ENCODE assay signal across 1 cellular context in the genomic region with DNA sequence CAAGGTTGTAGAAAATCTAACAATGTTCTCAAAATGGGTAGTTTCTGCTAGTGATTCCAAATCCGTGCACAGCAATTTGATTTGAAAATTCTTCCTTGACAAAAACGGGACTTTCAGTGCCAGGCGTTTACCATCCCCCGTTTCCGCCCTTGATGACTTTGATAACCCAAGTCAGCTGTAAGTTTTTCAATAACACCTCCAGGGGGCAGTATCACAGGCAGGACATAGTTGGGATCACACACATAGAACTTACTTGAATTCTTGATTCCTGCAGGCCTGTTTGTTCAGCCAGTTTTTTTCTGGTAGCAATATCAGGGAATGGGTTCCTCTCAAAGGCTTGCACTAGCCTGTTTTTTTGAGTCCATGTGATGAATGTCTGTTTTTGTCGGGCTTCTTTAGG.
TF ChIP-seq lines count a peak whose summit lies in the region.

No MANE protein-coding gene starts in this region.

TF ChIP-seq in H1, 55 proteins besides CTCF, POLR2A, EP300 and RAD21:
- TF ChIP-seq RNF2 (IDR thresholded peaks at IDR 0.05; ENCODE audit: borderline replicate concordance, low read depth, low read length, missing control alignments, poor library complexity, severe bottlenecking) (no peak), CBX8 (IDR thresholded peaks at IDR 0.05; ENCODE audit: borderline replicate concordance, low read depth, low read length) (no peak), FOSL1 (IDR thresholded peaks at IDR 0.05; ENCODE audit: insufficient read depth, low read depth, low read length) (no peak), TCF12 (IDR thresholded peaks at IDR 0.05; ENCODE audit: low read depth, low read length) (no peak), CHD1 (IDR thresholded peaks at IDR 0.05; ENCODE audit: low read depth, low read length) (no peak), RXRA (IDR thresholded peaks at IDR 0.05; ENCODE audit: insufficient read depth, low read depth, low read length) (no peak), YY1 (IDR thresholded peaks at IDR 0.05; ENCODE audit: low read depth, low read length) (no peak), KDM1A (IDR thresholded peaks at IDR 0.05; ENCODE audit: borderline replicate concordance, low read length) (no peak), HDAC2 (IDR thresholded peaks at IDR 0.05; ENCODE audit: borderline replicate concordance in 1 of 2, low read depth in 2 of 2, low read length in 2 of 2) (no peak), BACH1 (IDR thresholded peaks at IDR 0.05; ENCODE audit: low read length) (no peak), CHD2 (IDR thresholded peaks at IDR 0.05; ENCODE audit: low read length) (no peak), CHD7 (IDR thresholded peaks at IDR 0.05; ENCODE audit: insufficient replicate concordance, low read length) (no peak), SP2 (IDR thresholded peaks at IDR 0.05; ENCODE audit: low read length) (no peak), CREB1 (IDR thresholded peaks at IDR 0.05) (no peak), TBP (IDR thresholded peaks at IDR 0.05; ENCODE audit: low read depth, low read length) (no peak), SRF (IDR thresholded peaks at IDR 0.05; ENCODE audit: low read depth, low read length) (no peak), CBX5 (IDR thresholded peaks at IDR 0.05; ENCODE audit: low read depth, low read length) (no peak), BCL11A (IDR thresholded peaks at IDR 0.05; ENCODE audit: low read depth in 2 of 2, low read length in 2 of 2) (no peak)
